2 cellular contexts compared by ENCODE assay signal in the genomic region with DNA sequence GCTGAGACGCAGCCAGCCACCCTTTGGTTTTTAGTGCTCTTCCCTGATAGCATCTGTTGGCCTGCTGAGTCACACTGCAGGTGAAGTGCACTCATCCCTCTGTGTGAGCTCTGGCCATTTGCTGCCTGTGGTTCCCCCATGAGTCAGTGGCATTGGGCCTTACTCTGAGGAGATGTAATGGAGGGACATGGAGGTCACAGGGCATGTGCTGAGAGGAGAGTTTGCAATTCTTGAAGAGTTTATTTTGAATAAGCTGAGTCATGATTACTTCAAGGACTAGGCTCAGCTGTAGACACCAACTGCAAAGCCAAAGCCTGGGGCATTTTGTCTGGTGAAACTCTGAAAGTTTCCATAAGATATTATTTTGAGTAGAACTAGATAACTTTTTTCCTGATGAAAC.
TF ChIP-seq lines count a peak whose summit lies in the region.
"Not testable (repeated sequence)": the region's sequence is repeated elsewhere in the genome, so short reads cannot be mapped to it uniquely, and the experiment has no call there.

No MANE protein-coding gene starts in this region.

TF ChIP-seq in K562, 482 proteins besides CTCF, POLR2A, EP300 and RAD21:
- TF ChIP-seq ZNF316 (IDR thresholded peaks at IDR 0.05) (peak; percentile 80), BACH1 (tag; IDR thresholded peaks at IDR 0.05) (peak; percentile 88), MAFG (tag; conservative IDR thresholded peaks at IDR 0.05) (peak; percentile 70), NFE2 (IDR thresholded peaks at IDR 0.05; ENCODE audit: low read depth) (peak; percentile 74), MAFF (IDR thresholded peaks at IDR 0.05; ENCODE audit: low read length) (peak; percentile 80), MAFK (IDR thresholded peaks at IDR 0.05; ENCODE audit: low read length) (peak; percentile 71), NR2C2 (tag; IDR thresholded peaks at IDR 0.05) (peak; percentile 61), C11orf30 (IDR thresholded peaks at IDR 0.05; ENCODE audit: low read depth) (peak; percentile 69), ZNF766 (CRISPR knock-in tag; conservative IDR thresholded peaks at IDR 0.05) (peak; percentile 90)
- TF ChIP-seq NR2C2 (CRISPR knock-in tag; IDR thresholded peaks at IDR 0.05), result not testable (repeated sequence)

TF ChIP-seq in HepG2, 621 proteins besides CTCF, POLR2A, EP300 and RAD21:
- TF ChIP-seq MAFF (IDR thresholded peaks at IDR 0.05; ENCODE audit: low read depth, low read length), result 0 out of 2 replicates have a peak, but pooled peaks have one; percentile 18
- TF ChIP-seq NFE2L2 (IDR thresholded peaks at IDR 0.05; ENCODE audit: low read length), result peak; percentile 56
- peak; percentile 50 to 60; a peak in 3 of 4 replicates for TF ChIP-seq MAFK (conservative IDR thresholded peaks at IDR 0.05 in 1 of 2, IDR thresholded peaks at IDR 0.05 in 1 of 2; ENCODE audit: low read length in 2 of 2)
